Comparison of ENCODE assay signal across 7 cellular contexts in the genomic region with DNA sequence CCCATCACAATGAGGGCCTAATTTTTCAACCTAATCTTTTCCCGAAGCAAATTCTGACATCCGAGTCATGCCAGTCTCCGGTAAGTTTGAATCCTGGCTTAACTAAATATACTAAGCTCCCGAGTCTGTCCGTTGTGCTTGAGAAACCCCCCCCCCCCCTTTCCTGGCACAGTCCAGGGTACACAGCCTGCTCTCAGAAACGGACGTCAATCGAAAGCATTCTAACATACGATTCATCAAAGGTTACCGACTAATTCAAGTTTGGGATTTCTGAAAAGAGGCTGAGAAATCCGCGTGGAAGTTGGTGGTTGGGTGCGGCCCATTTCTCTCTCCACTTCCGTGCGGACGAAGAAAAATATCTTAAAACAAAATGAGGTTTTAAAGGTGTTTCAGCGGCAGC. TPM values are rescaled to one million over a fixed set of nuclear protein-coding genes. Genes with fewer than 3 reads are reported as not detected.
DNase-seq lines count a peak whose midpoint lies in the region; ATAC-seq lines count a peak whose summit lies in the region.
"Had no signal": no experiment of that assay in that cellular context is flagged by ENCODE, and none has a peak within 500 bp of the region (broad histone marks: within the 10 kb centered on the region; RNA-seq: fewer than 3 reads in every experiment).

No MANE protein-coding gene starts in this region.

- H3K36me3 Mint-ChIP-seq in activated T-helper 1 cell treated with anti-CD3 and anti-CD28 coated beads, Interleukin-12 subunit alpha, Interleukin-12 subunit beta, Interleukin-2, Interleukin-4 antibody, amounts not matched to agents 30 ng/mL and 10 ng/mL and 1 ng/mL, durations not matched to agents 14 hours and 24 hours and 36 hours (ENCODE audit: low read depth): peaks cover 15% of the 10 kb centered on the region

- H4K91ac ChIP-seq in mesenchymal stem cell (ENCODE audit: low read length): no peak overlapping the region

- peaks cover 27% of the 10 kb centered on the region for H3K4me1 Mint-ChIP-seq in activated T-helper 1 cell treated with anti-CD3 and anti-CD28 coated beads, Interleukin-12 subunit alpha, Interleukin-12 subunit beta, Interleukin-2, Interleukin-4 antibody, amounts not matched to agents 30 ng/mL and 10 ng/mL and 1 ng/mL, durations not matched to agents 14 hours and 24 hours and 36 hours (ENCODE audit: low read depth)

- intact Hi-C loops in activated T-helper 1 cell treated with anti-CD3 and anti-CD28 coated beads, Interleukin-12 subunit alpha, Interleukin-12 subunit beta, Interleukin-2, Interleukin-4 antibody, amounts not matched to agents 30 ng/mL and 10 ng/mL and 1 ng/mL, durations not matched to agents 14 hours and 24 hours and 36 hours (cut with micrococcal nuclease): loop anchor here (1.0 to 10.0 kb wide), 9 partner anchors 50 to 1835 kb away; a partner anchor contains a TSS

- H3K4me1 ChIP-seq in ES-I3 (ENCODE audit: insufficient read depth, low read length) (peaks cover 8% of the 10 kb centered on the region; the same call in 1 of the 2 replicates), mesenchymal stem cell (ENCODE audit: control insufficient read depth, insufficient read depth, low read depth, low read length) (no peaks in the 10 kb centered on the region)

- H2BK120ac ChIP-seq in mesenchymal stem cell (ENCODE audit: low read depth, low read length): no peak overlapping the region

- no peak for DNase-seq in activated T-helper 1 cell treated with anti-CD3 and anti-CD28 coated beads, Interleukin-12 subunit alpha, Interleukin-12 subunit beta, Interleukin-2, Interleukin-4 antibody, amounts not matched to agents 30 ng/mL and 10 ng/mL and 1 ng/mL, durations not matched to agents 14 hours and 24 hours and 36 hours (ENCODE audit: low spot score)
- peak; percentile 33 for DNase-seq in mesenchymal stem cell
- DNase-seq in iPS-NIHi7 (ENCODE audit: extremely low spot score): no peak
- no peak for DNase-seq in NOMO-1 treated with DMSO at 0.1 percent for 48 hours (lab: John Stamatoyannopoulos, UW; ENCODE audit: unreplicated experiment)

- no peak overlapping the region for H3K18ac ChIP-seq in mesenchymal stem cell (ENCODE audit: low read depth in 1 of 2, low read length in 2 of 2)

- H2AFZ ChIP-seq in mesenchymal stem cell (ENCODE audit: low read depth, low read length): no peak overlapping the region

- no peaks in the 10 kb centered on the region for H3K36me3 ChIP-seq in ES-I3 (ENCODE audit: insufficient read depth, low read length)
- H3K36me3 ChIP-seq in mesenchymal stem cell (ENCODE audit: control insufficient read depth in 1 of 2, insufficient read depth in 2 of 2, low read depth in 1 of 2, low read length in 2 of 2): peaks cover 3 to 4% of the 10 kb centered on the region in 2 experiments

- H3K9me3 ChIP-seq in ES-I3 (ENCODE audit: control insufficient read depth, insufficient read depth, low read length): no peaks in the 10 kb centered on the region
- H3K9me3 ChIP-seq in mesenchymal stem cell (ENCODE audit: control insufficient read depth, low read length): no peaks in the 10 kb centered on the region

- peaks cover 1% of the 10 kb centered on the region for H3K27me3 Mint-ChIP-seq in activated T-helper 1 cell treated with anti-CD3 and anti-CD28 coated beads, Interleukin-12 subunit alpha, Interleukin-12 subunit beta, Interleukin-2, Interleukin-4 antibody, amounts not matched to agents 30 ng/mL and 10 ng/mL and 1 ng/mL, durations not matched to agents 14 hours and 24 hours and 36 hours (ENCODE audit: insufficient read depth)

- H3K23ac ChIP-seq in mesenchymal stem cell (ENCODE audit: low read length in 2 of 2): no peak overlapping the region

- WGBS in mesenchymal stem cell: 1% methylated on average over 13 of the region's 17 CpGs

- H3K9ac ChIP-seq in ES-I3 (ENCODE audit: low read depth, low read length): peak overlapping the region; percentile 91
- H3K9ac ChIP-seq in mesenchymal stem cell (ENCODE audit: low read length): peak overlapping the region; percentile 96

- no peak for ATAC-seq in HG03460 (IDR thresholded peaks at IDR 0.05; ENCODE audit: unreplicated experiment)

- no peak overlapping the region for H2BK15ac ChIP-seq in mesenchymal stem cell (ENCODE audit: low read depth, poor library complexity, severe bottlenecking)

- peak overlapping the region; percentile 60 for H3K4me2 ChIP-seq in mesenchymal stem cell (ENCODE audit: low read length, poor library complexity, severe bottlenecking)

- peak overlapping the region in 1 of 2 experiments; percentile 0 for H3K4ac ChIP-seq in mesenchymal stem cell (ENCODE audit: low read depth in 1 of 2, low read length in 2 of 2)

- H3K27ac ChIP-seq in mesenchymal stem cell (ENCODE audit: low read length, poor library complexity, severe bottlenecking): peak overlapping the region; percentile 27

- H2AK5ac ChIP-seq in mesenchymal stem cell (ENCODE audit: low read length, severe bottlenecking): no peak overlapping the region

- no peak overlapping the region for H4K8ac ChIP-seq in mesenchymal stem cell (ENCODE audit: low read length)

- no peaks in the 10 kb centered on the region for H3K79me1 ChIP-seq in mesenchymal stem cell (replicated peaks; ENCODE audit: low read length, poor library complexity, severe bottlenecking)

- H2BK5ac ChIP-seq in mesenchymal stem cell (ENCODE audit: low read depth, low read length, poor library complexity, severe bottlenecking): no peak overlapping the region

- H3K4me3 ChIP-seq in mesenchymal stem cell (ENCODE audit: insufficient read depth in 1 of 2, low read depth in 1 of 2, low read length in 2 of 2): peak overlapping the region; percentile 62 to 96

- no peak overlapping the region for H3K14ac ChIP-seq in mesenchymal stem cell (ENCODE audit: low read length in 2 of 2)

- H3K27ac Mint-ChIP-seq in activated T-helper 1 cell treated with anti-CD3 and anti-CD28 coated beads, Interleukin-12 subunit alpha, Interleukin-12 subunit beta, Interleukin-2, Interleukin-4 antibody, amounts not matched to agents 30 ng/mL and 10 ng/mL and 1 ng/mL, durations not matched to agents 14 hours and 24 hours and 36 hours: peak overlapping the region; percentile 83

- no peaks in the 10 kb centered on the region for H3K9me3 Mint-ChIP-seq in activated T-helper 1 cell treated with anti-CD3 and anti-CD28 coated beads, Interleukin-12 subunit alpha, Interleukin-12 subunit beta, Interleukin-2, Interleukin-4 antibody, amounts not matched to agents 30 ng/mL and 10 ng/mL and 1 ng/mL, durations not matched to agents 14 hours and 24 hours and 36 hours

- peak overlapping the region; percentile 93 for H3K4me3 Mint-ChIP-seq in activated T-helper 1 cell treated with anti-CD3 and anti-CD28 coated beads, Interleukin-12 subunit alpha, Interleukin-12 subunit beta, Interleukin-2, Interleukin-4 antibody, amounts not matched to agents 30 ng/mL and 10 ng/mL and 1 ng/mL, durations not matched to agents 14 hours and 24 hours and 36 hours

- H2BK12ac ChIP-seq in mesenchymal stem cell (ENCODE audit: low read length in 2 of 2): no peak overlapping the region

- H3K27me3 ChIP-seq in mesenchymal stem cell (ENCODE audit: control insufficient read depth in 1 of 2, insufficient read depth in 1 of 2, low read length in 2 of 2): no peaks in the 10 kb centered on the region

RNA-seq across cellular contexts. Expression of a gene that starts 0.6 kb away (rescaled TPM):
- total RNA-seq in activated T-helper 1 cell treated with anti-CD3 and anti-CD28 coated beads, Interleukin-12 subunit alpha, Interleukin-12 subunit beta, Interleukin-2, Interleukin-4 antibody, amounts not matched to agents 30 ng/mL and 10 ng/mL and 1 ng/mL, durations not matched to agents 14 hours and 24 hours and 36 hours: 69.9 and 72.7 TPM in 2 replicates
- polyA plus RNA-seq in mesenchymal stem cell (2013, experiment 1 of 2): 36.4 TPM
- 35.9 TPM for polyA plus RNA-seq in mesenchymal stem cell (2013, experiment 2 of 2)

RNA-seq across cellular contexts. Expression of a gene that starts 17.2 kb away (rescaled TPM):
- total RNA-seq in activated T-helper 1 cell treated with anti-CD3 and anti-CD28 coated beads, Interleukin-12 subunit alpha, Interleukin-12 subunit beta, Interleukin-2, Interleukin-4 antibody, amounts not matched to agents 30 ng/mL and 10 ng/mL and 1 ng/mL, durations not matched to agents 14 hours and 24 hours and 36 hours: 0.10 TPM in 2 replicates
- polyA plus RNA-seq in mesenchymal stem cell (2013, experiment 1 of 2): 0.01 TPM
- 0.01 TPM for polyA plus RNA-seq in mesenchymal stem cell (2013, experiment 2 of 2)

RNA-seq across cellular contexts. Expression of a gene that starts 33.2 kb away (rescaled TPM):
- 6.5 and 6.6 TPM in 2 replicates for total RNA-seq in activated T-helper 1 cell treated with anti-CD3 and anti-CD28 coated beads, Interleukin-12 subunit alpha, Interleukin-12 subunit beta, Interleukin-2, Interleukin-4 antibody, amounts not matched to agents 30 ng/mL and 10 ng/mL and 1 ng/mL, durations not matched to agents 14 hours and 24 hours and 36 hours
- 0.40 TPM for polyA plus RNA-seq in mesenchymal stem cell (2013, experiment 1 of 2)
- 0.45 TPM for polyA plus RNA-seq in mesenchymal stem cell (2013, experiment 2 of 2)
- total RNA-seq: SK-MEL-5 had no signal

RNA-seq across cellular contexts. Expression of a gene that starts 45.7 kb away (rescaled TPM):
- total RNA-seq in activated T-helper 1 cell treated with anti-CD3 and anti-CD28 coated beads, Interleukin-12 subunit alpha, Interleukin-12 subunit beta, Interleukin-2, Interleukin-4 antibody, amounts not matched to agents 30 ng/mL and 10 ng/mL and 1 ng/mL, durations not matched to agents 14 hours and 24 hours and 36 hours: not detected in 2 replicates
- polyA plus RNA-seq in mesenchymal stem cell (2013, experiment 1 of 2): 0.03 TPM
- not detected for polyA plus RNA-seq in mesenchymal stem cell (2013, experiment 2 of 2)

RNA-seq across cellular contexts. Expression of a gene that starts 49.3 kb away (rescaled TPM):
- total RNA-seq in activated T-helper 1 cell treated with anti-CD3 and anti-CD28 coated beads, Interleukin-12 subunit alpha, Interleukin-12 subunit beta, Interleukin-2, Interleukin-4 antibody, amounts not matched to agents 30 ng/mL and 10 ng/mL and 1 ng/mL, durations not matched to agents 14 hours and 24 hours and 36 hours: 31.3 and 31.8 TPM in 2 replicates
- 33.1 TPM for polyA plus RNA-seq in mesenchymal stem cell (2013, experiment 1 of 2)
- polyA plus RNA-seq in mesenchymal stem cell (2013, experiment 2 of 2): 35.5 TPM
